Comparison of ENCODE assay signal across 1 cellular context in the genomic region with DNA sequence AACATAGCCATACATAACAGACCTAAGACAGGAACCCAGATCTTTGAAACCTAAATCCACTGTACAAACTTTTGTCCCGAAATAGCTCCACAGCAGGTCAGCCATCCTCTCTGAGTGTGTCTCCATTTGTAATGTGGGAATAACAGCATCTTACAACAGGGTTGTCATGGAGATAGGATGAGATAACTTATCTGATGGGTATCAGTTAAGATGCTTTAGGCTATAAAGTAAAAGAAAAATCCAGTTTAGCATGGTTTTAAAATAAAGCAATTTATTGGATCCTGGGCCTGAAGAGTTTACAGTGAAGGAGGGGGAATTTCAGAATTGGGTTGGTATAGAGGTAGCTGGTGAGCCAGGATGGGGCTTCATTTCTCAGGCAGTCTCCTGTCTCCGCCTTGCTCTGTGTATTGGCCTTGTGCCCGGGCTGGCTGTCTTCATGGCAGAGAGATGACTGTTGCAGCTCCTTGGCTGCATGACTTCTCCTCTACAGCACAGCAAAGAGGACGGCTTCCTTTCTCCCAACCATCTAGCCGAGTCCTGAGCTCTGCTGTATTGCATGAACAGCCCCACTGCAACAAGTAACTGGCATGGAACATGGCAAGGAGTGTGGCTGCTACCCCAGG.
TF ChIP-seq lines count a peak whose summit lies in the region.

No MANE protein-coding gene starts in this region.

TF ChIP-seq in IMR-90, 13 proteins besides CTCF, POLR2A, EP300 and RAD21 (continued from another document):
- TF ChIP-seq CEBPB (IDR thresholded peaks at IDR 0.05; ENCODE audit: low read depth, low read length) = no peak
- TF ChIP-seq USF2 (IDR thresholded peaks at IDR 0.05; ENCODE audit: low read depth, low read length) = no peak
- no peak for TF ChIP-seq MAFK (IDR thresholded peaks at IDR 0.05; ENCODE audit: low read depth, low read length)
- TF ChIP-seq RCOR1 (IDR thresholded peaks at IDR 0.05; ENCODE audit: insufficient replicate concordance, low read length) = no peak
- TF ChIP-seq MAZ (IDR thresholded peaks at IDR 0.05; ENCODE audit: borderline replicate concordance, low read depth, low read length) = no peak
- TF ChIP-seq NFE2L2 (IDR thresholded peaks at IDR 0.05; ENCODE audit: low read depth, low read length) = no peak
- no peak for TF ChIP-seq RFX5 (IDR thresholded peaks at IDR 0.05; ENCODE audit: low read depth, low read length)
- no peak for TF ChIP-seq ELK1 (IDR thresholded peaks at IDR 0.05; ENCODE audit: borderline replicate concordance, low read depth, low read length)
- TF ChIP-seq FOS (IDR thresholded peaks at IDR 0.05; ENCODE audit: low read depth, low read length) = no peak
TF ChIP-seq in IMR-90: peak in this region for 0.
